ENCODE assay signal across 14 cellular contexts in the genomic region with DNA sequence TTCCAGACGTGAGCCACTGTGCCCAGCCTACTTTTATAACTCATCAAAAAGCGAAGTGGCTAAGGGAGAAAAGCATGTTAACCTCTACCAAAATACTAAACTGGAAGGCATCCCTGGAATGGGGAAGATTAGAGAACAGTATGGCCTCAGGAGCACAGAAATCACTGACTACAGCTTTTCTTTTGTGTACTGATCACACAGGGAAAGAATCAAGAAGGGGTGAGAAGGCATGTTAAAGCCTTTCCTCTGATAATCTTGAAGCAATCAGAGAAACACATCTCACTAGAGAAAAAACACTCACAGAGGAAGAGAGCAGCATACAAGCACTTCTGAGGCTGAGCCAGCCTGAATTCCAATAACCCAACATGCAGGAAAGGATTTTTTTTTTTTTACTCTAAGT. TPM values are rescaled to one million over a fixed set of nuclear protein-coding genes. Genes with fewer than 3 reads are reported as not detected.
DNase-seq lines count a peak whose midpoint lies in the region; ATAC-seq and TF ChIP-seq lines count a peak whose summit lies in the region.
"Had no signal": no experiment of that assay in that cellular context is flagged by ENCODE, and none has a peak within 500 bp of the region (broad histone marks: within the 10 kb centered on the region; RNA-seq: fewer than 3 reads in every experiment).

No MANE protein-coding gene starts in this region.

- H3K36me3 Mint-ChIP-seq in nephron progenitor cell (ENCODE audit: low read depth): no peaks in the 10 kb centered on the region
- no peaks in the 10 kb centered on the region for H3K36me3 Mint-ChIP-seq in activated T-helper 1 cell treated with anti-CD3 and anti-CD28 coated beads, Interleukin-12 subunit alpha, Interleukin-12 subunit beta, Interleukin-2, Interleukin-4 antibody, amounts not matched to agents 30 ng/mL and 10 ng/mL and 1 ng/mL, durations not matched to agents 14 hours and 24 hours and 36 hours (ENCODE audit: low read depth)
- H3K36me3 Mint-ChIP-seq: activated naive CD8-positive, alpha-beta T cell treated with anti-CD3 and anti-CD28 coated beads, Interleukin-2, amount 10 ng/mL, durations not matched to agents 7 days and 5 days had no signal

- ATAC-seq in RWPE2 (ENCODE audit: low read depth): peak; percentile 52

- DNase-seq in COLO829 (ENCODE audit: low spot score): peak; percentile 61
- no peak for DNase-seq in RWPE2 (ENCODE audit: low spot score)
- DNase-seq in fibroblast of gingiva (ENCODE audit: low read depth): peak; percentile 26
- DNase-seq in nephron progenitor cell: no peak
- DNase-seq in NCI-H2171 (lab: John Stamatoyannopoulos, UW): no peak
- no peak for DNase-seq in NCI-H1694 (lab: John Stamatoyannopoulos, UW)
- no peak for DNase-seq in activated CD4-positive, CD25-positive, alpha-beta regulatory T cell (lab: John Stamatoyannopoulos, UW)
- no peak for DNase-seq in activated T-helper 1 cell treated with anti-CD3 and anti-CD28 coated beads, Interleukin-12 subunit alpha, Interleukin-12 subunit beta, Interleukin-2, Interleukin-4 antibody, amounts not matched to agents 30 ng/mL and 10 ng/mL and 1 ng/mL, durations not matched to agents 14 hours and 24 hours and 36 hours (ENCODE audit: low spot score)
- DNase-seq: activated B cell treated with CpG ODN at 0.5 μM for 24 hours; activated CD8-positive, alpha-beta memory T cell treated with anti-CD3 and anti-CD28 coated beads, Interleukin-2, amount 50 U/mL, for 4 hours; activated naive CD8-positive, alpha-beta T cell treated with anti-CD3 and anti-CD28 coated beads, Interleukin-2, amount 10 ng/mL, durations not matched to agents 7 days and 5 days; DMS 273 treated with DMSO at 0.1 percent for 48 hours; substantia nigra had no signal

- intact Hi-C loops in activated T-helper 1 cell treated with anti-CD3 and anti-CD28 coated beads, Interleukin-12 subunit alpha, Interleukin-12 subunit beta, Interleukin-2, Interleukin-4 antibody, amounts not matched to agents 30 ng/mL and 10 ng/mL and 1 ng/mL, durations not matched to agents 14 hours and 24 hours and 36 hours (cut with micrococcal nuclease): no loop called here

- peaks cover 43% of the 10 kb centered on the region for H3K27me3 Mint-ChIP-seq in nephron progenitor cell (ENCODE audit: low read depth, poor library complexity)
- H3K27me3 Mint-ChIP-seq in activated T-helper 1 cell treated with anti-CD3 and anti-CD28 coated beads, Interleukin-12 subunit alpha, Interleukin-12 subunit beta, Interleukin-2, Interleukin-4 antibody, amounts not matched to agents 30 ng/mL and 10 ng/mL and 1 ng/mL, durations not matched to agents 14 hours and 24 hours and 36 hours (ENCODE audit: insufficient read depth): peaks cover 31% of the 10 kb centered on the region

- no peaks in the 10 kb centered on the region for H3K36me3 ChIP-seq in RWPE2 (ENCODE audit: low read depth)

- no peaks in the 10 kb centered on the region for H3K4me1 Mint-ChIP-seq in nephron progenitor cell
- no peaks in the 10 kb centered on the region for H3K4me1 Mint-ChIP-seq in activated T-helper 1 cell treated with anti-CD3 and anti-CD28 coated beads, Interleukin-12 subunit alpha, Interleukin-12 subunit beta, Interleukin-2, Interleukin-4 antibody, amounts not matched to agents 30 ng/mL and 10 ng/mL and 1 ng/mL, durations not matched to agents 14 hours and 24 hours and 36 hours (ENCODE audit: low read depth)
- H3K4me1 Mint-ChIP-seq: activated B cell treated with CpG ODN at 0.5 μM for 24 hours; activated naive CD8-positive, alpha-beta T cell treated with anti-CD3 and anti-CD28 coated beads, Interleukin-2, amount 10 ng/mL, durations not matched to agents 7 days and 5 days had no signal

- no peaks in the 10 kb centered on the region for H3K9me3 ChIP-seq in RWPE2 (ENCODE audit: severe bottlenecking)

- no peaks in the 10 kb centered on the region for H3K9me3 Mint-ChIP-seq in nephron progenitor cell
- H3K9me3 Mint-ChIP-seq in activated T-helper 1 cell treated with anti-CD3 and anti-CD28 coated beads, Interleukin-12 subunit alpha, Interleukin-12 subunit beta, Interleukin-2, Interleukin-4 antibody, amounts not matched to agents 30 ng/mL and 10 ng/mL and 1 ng/mL, durations not matched to agents 14 hours and 24 hours and 36 hours: no peaks in the 10 kb centered on the region
- H3K9me3 Mint-ChIP-seq: activated B cell treated with CpG ODN at 0.5 μM for 24 hours; activated naive CD8-positive, alpha-beta T cell treated with anti-CD3 and anti-CD28 coated beads, Interleukin-2, amount 10 ng/mL, durations not matched to agents 7 days and 5 days had no signal

- peaks cover 4% of the 10 kb centered on the region for H3K4me1 ChIP-seq in RWPE2 (ENCODE audit: insufficient read depth, poor library complexity, severe bottlenecking)

- no peak overlapping the region for H3K4me3 ChIP-seq in RWPE2 (ENCODE audit: severe bottlenecking)
- H3K4me3 ChIP-seq: coronary artery had no signal

- no peak for TF ChIP-seq CTCF in RWPE2 (IDR thresholded peaks at IDR 0.05; ENCODE audit: poor library complexity, severe bottlenecking)
- no peak for TF ChIP-seq CTCF in nephron progenitor cell (IDR thresholded peaks at IDR 0.05)

- H3K4me3 Mint-ChIP-seq in nephron progenitor cell: no peak overlapping the region
- no peak overlapping the region for H3K4me3 Mint-ChIP-seq in activated T-helper 1 cell treated with anti-CD3 and anti-CD28 coated beads, Interleukin-12 subunit alpha, Interleukin-12 subunit beta, Interleukin-2, Interleukin-4 antibody, amounts not matched to agents 30 ng/mL and 10 ng/mL and 1 ng/mL, durations not matched to agents 14 hours and 24 hours and 36 hours
- H3K4me3 Mint-ChIP-seq: activated B cell treated with CpG ODN at 0.5 μM for 24 hours; activated naive CD8-positive, alpha-beta T cell treated with anti-CD3 and anti-CD28 coated beads, Interleukin-2, amount 10 ng/mL, durations not matched to agents 7 days and 5 days had no signal

- no peak overlapping the region for H3K27ac ChIP-seq in RWPE2 (ENCODE audit: poor library complexity, severe bottlenecking)
- H3K27ac ChIP-seq: coronary artery had no signal

- H3K27me3 ChIP-seq in RWPE2 (ENCODE audit: insufficient read depth, poor library complexity, severe bottlenecking): no peaks in the 10 kb centered on the region

- H3K27ac Mint-ChIP-seq in nephron progenitor cell: peak overlapping the region; percentile 34
- H3K27ac Mint-ChIP-seq in activated T-helper 1 cell treated with anti-CD3 and anti-CD28 coated beads, Interleukin-12 subunit alpha, Interleukin-12 subunit beta, Interleukin-2, Interleukin-4 antibody, amounts not matched to agents 30 ng/mL and 10 ng/mL and 1 ng/mL, durations not matched to agents 14 hours and 24 hours and 36 hours: no peak overlapping the region
- H3K27ac Mint-ChIP-seq: activated B cell treated with CpG ODN at 0.5 μM for 24 hours; activated naive CD8-positive, alpha-beta T cell treated with anti-CD3 and anti-CD28 coated beads, Interleukin-2, amount 10 ng/mL, durations not matched to agents 7 days and 5 days had no signal

RNA-seq across cellular contexts. Expression of gene PCAT6, which starts 10.7 kb away (rescaled TPM):
- 1.1 and 1.7 TPM in 2 replicates for total RNA-seq in activated T-helper 1 cell treated with anti-CD3 and anti-CD28 coated beads, Interleukin-12 subunit alpha, Interleukin-12 subunit beta, Interleukin-2, Interleukin-4 antibody, amounts not matched to agents 30 ng/mL and 10 ng/mL and 1 ng/mL, durations not matched to agents 14 hours and 24 hours and 36 hours

RNA-seq across cellular contexts. Expression of gene KDM5B, which starts 13.2 kb away (rescaled TPM):
- 102 and 113 TPM in 2 replicates for total RNA-seq in activated T-helper 1 cell treated with anti-CD3 and anti-CD28 coated beads, Interleukin-12 subunit alpha, Interleukin-12 subunit beta, Interleukin-2, Interleukin-4 antibody, amounts not matched to agents 30 ng/mL and 10 ng/mL and 1 ng/mL, durations not matched to agents 14 hours and 24 hours and 36 hours

Comparison
In these comparisons a context has a peak if more than half of its experiments do, and no peak if none do; other contexts are left out.
1. DNase-seq: peak in COLO829 (single experiment) and fibroblast of gingiva (single experiment); none in RWPE2 (single experiment), nephron progenitor cell (single experiment), NCI-H2171 (single experiment), NCI-H1694 (single experiment), activated CD4-positive, CD25-positive, alpha-beta regulatory T cell (0 of 4) and activated T-helper 1 cell treated with anti-CD3 and anti-CD28 coated beads, Interleukin-12 subunit alpha, Interleukin-12 subunit beta, Interleukin-2, Interleukin-4 antibody, amounts not matched to agents 30 ng/mL and 10 ng/mL and 1 ng/mL, durations not matched to agents 14 hours and 24 hours and 36 hours (single experiment).